Comparison of ENCODE assay signal across 31 cellular contexts in the genomic region with DNA sequence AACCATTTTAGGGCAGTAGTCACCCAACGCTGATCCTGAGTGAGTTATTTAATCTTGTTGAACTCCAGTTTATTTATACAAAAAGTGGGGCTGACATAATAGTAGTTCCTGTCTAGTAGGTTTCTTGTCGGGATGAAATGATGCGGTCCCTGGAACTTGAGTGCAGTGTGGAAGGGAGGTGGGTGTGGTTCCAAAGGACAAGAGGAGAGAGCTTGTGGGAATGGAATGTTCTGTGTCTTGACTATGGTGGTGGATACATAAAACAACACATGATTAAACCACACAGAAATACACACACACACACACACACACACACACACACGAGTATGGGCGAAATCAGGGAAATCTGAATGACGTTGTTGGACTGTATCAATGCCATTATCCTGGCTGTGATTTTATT.
"Had no signal": no experiment of that assay in that cellular context is flagged by ENCODE, and none has a peak within 500 bp of the region (broad histone marks: within the 10 kb centered on the region; RNA-seq: fewer than 3 reads in every experiment).

No MANE protein-coding gene starts in this region.

- H3K9me3 ChIP-seq: body of pancreas, gastrocnemius medialis had no signal

- ATAC-seq: activated CD4-positive, CD25-positive, alpha-beta regulatory T cell treated with anti-CD3 and anti-CD28 coated beads, Interleukin-2, amount 50 U/mL, for 24 hours; activated CD8-positive, alpha-beta T cell treated with anti-CD3 and anti-CD28 coated beads for 36 hours; activated T-cell treated with anti-CD3 and anti-CD28 coated beads, Interleukin-2, amount 50 U/mL, for 4 hours; activated T-helper 17 cell treated with anti-CD3 and anti-CD28 coated beads, Interleukin-2, amount 50 U/mL, for 72 hours; body of pancreas; esophagus mucosa; gastrocnemius medialis; T-helper 17 cell had no signal

- H3K27ac ChIP-seq: body of pancreas, cardiac muscle cell, coronary artery, dorsolateral prefrontal cortex, gastrocnemius medialis, WERI-Rb-1 had no signal

- H3K4me3 ChIP-seq: body of pancreas, cardiac muscle cell, coronary artery, dorsolateral prefrontal cortex, gastrocnemius medialis had no signal

- DNase-seq: activated B cell treated with CpG ODN at 0.5 μM for 24 hours; activated CD4-positive, alpha-beta T cell treated with anti-CD3 and anti-CD28 coated beads for 48 hours; activated CD4-positive, alpha-beta T cell treated with anti-CD3 and anti-CD28 coated beads, Interleukin-2, amount 50 U/mL, for 1 hour; activated CD4-positive, alpha-beta T cell treated with anti-CD3 and anti-CD28 coated beads, Interleukin-2, amount 50 U/mL, for 48 hours; activated CD8-positive, alpha-beta memory T cell treated with anti-CD3 and anti-CD28 coated beads for 24 hours; activated CD8-positive, alpha-beta T cell treated with anti-CD3 and anti-CD28 coated beads for 36 hours; activated effector memory CD4-positive, alpha-beta T cell treated with Interleukin-2 at 50 U/mL for 16 hours; activated gamma-delta T cell treated with Interleukin-2 at 50 U/mL for 16 hours; activated naive CD4-positive, alpha-beta T cell treated with anti-CD3 and anti-CD28 coated beads, Interleukin-2, amount 50 U/mL, for 16 hours; activated naive CD4-positive, alpha-beta T cell treated with Interleukin-2 at 50 U/mL for 16 hours; activated T-cell treated with anti-CD3 and anti-CD28 coated beads, Interleukin-2, amount 50 U/mL, for 4 hours; amniotic stem cell; anterior cingulate cortex; body of pancreas; central memory CD4-positive, alpha-beta T cell; cerebellar nuclear complex; dorsolateral prefrontal cortex; effector memory CD4-positive, alpha-beta T cell; endodermal cell; foreskin fibroblast; gastrocnemius medialis; glutamatergic neuron; T-helper 1 cell; T-helper 17 cell; T1000; WERI-Rb-1 had no signal

- H3K36me3 ChIP-seq: cardiac muscle cell, gastrocnemius medialis, WERI-Rb-1 had no signal

- H3K27me3 ChIP-seq: body of pancreas, cardiac muscle cell had no signal

- H3K4me1 ChIP-seq: body of pancreas, gastrocnemius medialis had no signal
